ENCODE assay signal across 23 cellular contexts in the genomic region with DNA sequence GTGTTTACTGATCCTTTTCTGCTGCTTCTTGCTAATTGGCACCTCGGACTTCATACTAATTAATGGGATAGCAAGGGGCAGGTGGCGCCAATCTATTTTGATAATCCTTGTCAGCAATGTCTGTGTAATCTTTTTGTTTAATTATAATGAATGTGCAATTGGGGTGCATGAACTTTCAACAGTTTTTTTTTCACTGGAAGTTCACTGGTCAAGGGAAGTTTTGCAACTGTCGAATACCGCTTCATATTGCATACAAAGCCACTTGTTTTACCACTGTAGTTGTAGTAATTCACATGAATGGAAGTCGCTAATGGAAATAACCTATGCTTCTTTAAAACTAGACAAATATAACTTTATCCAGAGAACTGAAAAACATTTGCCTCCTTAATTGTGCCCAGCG.
DNase-seq lines count a peak whose midpoint lies in the region; ATAC-seq and TF ChIP-seq lines count a peak whose summit lies in the region.
"Had no signal": no experiment of that assay in that cellular context is flagged by ENCODE, and none has a peak within 500 bp of the region (broad histone marks: within the 10 kb centered on the region; RNA-seq: fewer than 3 reads in every experiment).

No MANE protein-coding gene starts in this region.

- ATAC-seq in GM18909 (IDR thresholded peaks at IDR 0.05; ENCODE audit: poor library complexity, unreplicated experiment), result no peak
- ATAC-seq in naive thymus-derived CD4-positive, alpha-beta T cell, result no peak

- no peak overlapping the region for H3K4me3 ChIP-seq in hepatocyte
- no peak overlapping the region for H3K4me3 ChIP-seq in retinal pigment epithelial cell (ENCODE audit: low read length)
- no peak overlapping the region for H3K4me3 ChIP-seq in naive thymus-derived CD4-positive, alpha-beta T cell (ENCODE audit: low read length)
- H3K4me3 ChIP-seq: MG63 had no signal

- H3K36me3 Mint-ChIP-seq in naive thymus-derived CD4-positive, alpha-beta T cell, result no peaks in the 10 kb centered on the region

- intact Hi-C loops in naive thymus-derived CD4-positive, alpha-beta T cell (cut with micrococcal nuclease), result no loop called here

- H3K27ac ChIP-seq in hepatocyte, result no peak overlapping the region
- no peak overlapping the region for H3K27ac ChIP-seq in naive thymus-derived CD4-positive, alpha-beta T cell (ENCODE audit: low read depth, low read length)
- H3K27ac ChIP-seq: RWPE1 had no signal

- H3K27me3 Mint-ChIP-seq in naive thymus-derived CD4-positive, alpha-beta T cell, result peaks cover 0 to 8% (median 0%) of the 10 kb centered on the region in 5 donors
- H3K27me3 Mint-ChIP-seq: CD4-positive, alpha-beta T cell; IgD-negative memory B cell had no signal

- no peaks in the 10 kb centered on the region for H3K36me3 ChIP-seq in hepatocyte (replicated peaks; ENCODE audit: insufficient read depth, low read depth)
- no peaks in the 10 kb centered on the region for H3K36me3 ChIP-seq in naive thymus-derived CD4-positive, alpha-beta T cell (ENCODE audit: control insufficient read depth in 2 of 3, insufficient read depth in 3 of 3, low read length in 3 of 3)
- H3K36me3 ChIP-seq: MG63 had no signal

- no peak overlapping the region for H3K27ac Mint-ChIP-seq in naive thymus-derived CD4-positive, alpha-beta T cell
- H3K27ac Mint-ChIP-seq: CD4-positive, alpha-beta T cell; IgD-negative memory B cell had no signal

- no peaks in the 10 kb centered on the region for H3K27me3 ChIP-seq in hepatocyte
- H3K27me3 ChIP-seq in naive thymus-derived CD4-positive, alpha-beta T cell (ENCODE audit: control insufficient read depth in 2 of 2, insufficient read depth in 2 of 2, low read length in 2 of 2), result no peaks in the 10 kb centered on the region
- H3K27me3 ChIP-seq: MG63 had no signal

- WGBS in hepatocyte (ENCODE audit: low lambda C conversion rate, missing lambda C conversion rate), result 51% methylated on average over 6 of the region's 6 CpGs

- no peaks in the 10 kb centered on the region for H3K9me3 Mint-ChIP-seq in naive thymus-derived CD4-positive, alpha-beta T cell
- H3K9me3 Mint-ChIP-seq: CD4-positive, alpha-beta T cell; IgD-negative memory B cell had no signal

- peak overlapping the region; percentile 47 for H3K4me2 ChIP-seq in hepatocyte

- no peaks in the 10 kb centered on the region for H4K20me1 ChIP-seq in hepatocyte (ENCODE audit: insufficient read depth, poor library complexity, severe bottlenecking)

- CTCF ChIA-PET in naive thymus-derived CD4-positive, alpha-beta T cell (lab: Charles Lee), result no interaction called here

- peak in 2 of 3 experiments; percentile 39 to 76 for DNase-seq in NCI-H1417 (lab: John Stamatoyannopoulos, UW)
- DNase-seq in NCI-H1417 treated with DMSO at 0.1 percent for 48 hours (lab: John Stamatoyannopoulos, UW), result no peak
- DNase-seq in NCI-H69 (lab: John Stamatoyannopoulos, UW), result peak; percentile 87
- no peak for DNase-seq in hepatocyte (ENCODE audit: low spot score)
- peak; percentile 66 for DNase-seq in retinal pigment epithelial cell (ENCODE audit: low read depth)
- DNase-seq in Ammon's horn (ENCODE audit: low spot score), result no peak
- DNase-seq in naive thymus-derived CD4-positive, alpha-beta T cell, result no peak
- DNase-seq: CD4-positive, alpha-beta T cell; DND-41; H7; Kasumi-1; MG63; NCI-H1092; NCI-H187; NCI-H2107; NCI-H2227 treated with DMSO at 0.1 percent for 48 hours; NCI-H526 treated with DMSO at 0.1 percent for 48 hours; NK-92 treated with Interleukin-12 subunit alpha and Interleukin-12 subunit beta, amount 100 ng/mL, for 24 hours; OCI-M1; SIG-M5 had no signal

- H3K79me2 ChIP-seq in hepatocyte, result no peaks in the 10 kb centered on the region

- peaks cover 0 to 8% (median 0%) of the 10 kb centered on the region in 7 donors for H3K4me1 Mint-ChIP-seq in naive thymus-derived CD4-positive, alpha-beta T cell
- H3K4me1 Mint-ChIP-seq: IgD-negative memory B cell had no signal

- no peaks in the 10 kb centered on the region for H3K9me2 ChIP-seq in hepatocyte (replicated peaks; ENCODE audit: insufficient read depth)

- no peak overlapping the region for H2AFZ ChIP-seq in hepatocyte

- no peaks in the 10 kb centered on the region for H3K9me3 ChIP-seq in hepatocyte (ENCODE audit: low read depth)
- H3K9me3 ChIP-seq in naive thymus-derived CD4-positive, alpha-beta T cell (ENCODE audit: control insufficient read depth in 2 of 3, low read length in 3 of 3), result no peaks in the 10 kb centered on the region
- H3K9me3 ChIP-seq: MG63 had no signal

- H3K4me1 ChIP-seq in hepatocyte (ENCODE audit: insufficient read depth), result no peaks in the 10 kb centered on the region
- H3K4me1 ChIP-seq in naive thymus-derived CD4-positive, alpha-beta T cell (ENCODE audit: control insufficient read depth in 2 of 2, insufficient read depth in 2 of 2, low read length in 2 of 2), result no peaks in the 10 kb centered on the region

- POLR2A ChIA-PET in naive thymus-derived CD4-positive, alpha-beta T cell (lab: Charles Lee), result no interaction called here

- no peak overlapping the region for H3K4me3 Mint-ChIP-seq in naive thymus-derived CD4-positive, alpha-beta T cell
- H3K4me3 Mint-ChIP-seq: CD4-positive, alpha-beta T cell; IgD-negative memory B cell had no signal

- TF ChIP-seq CTCF in hepatocyte (IDR thresholded peaks at IDR 0.05; ENCODE audit: poor library complexity), result no peak
- no peak for TF ChIP-seq CTCF in retinal pigment epithelial cell (conservative IDR thresholded peaks at IDR 0.05; ENCODE audit: low read depth, low read length)

Comparison
In these comparisons a context has a peak if more than half of its experiments do, and no peak if none do; other contexts are left out.
1. DNase-seq: peak in NCI-H1417 (2 of 3), NCI-H69 (single experiment) and retinal pigment epithelial cell (single experiment); none in NCI-H1417 treated with DMSO at 0.1 percent for 48 hours (single experiment), hepatocyte (single experiment), Ammon's horn (single experiment) and naive thymus-derived CD4-positive, alpha-beta T cell (0 of 9).